ENCODE assay signal across 8 cellular contexts in genomic region chr16:22206013-22206846, GRCh38. TPM values are rescaled to one million over a fixed set of nuclear protein-coding genes. Genes with fewer than 3 reads are reported as not detected.
DNase-seq lines count a peak whose midpoint lies in the region; ATAC-seq and TF ChIP-seq lines count a peak whose summit lies in the region.

Gene EEF2K, plus strand, starts transcription at chr16:22206278. Its CDS starts 19,452 bp downstream, at chr16:22225730.

- peak; percentile 85 to 99 (median 93) for TF ChIP-seq CTCF in Peyer's patch (IDR thresholded peaks at IDR 0.05)

- H3K27ac Mint-ChIP-seq in activated T-helper 1 cell treated with anti-CD3 and anti-CD28 coated beads, Interleukin-12 subunit alpha, Interleukin-12 subunit beta, Interleukin-2, Interleukin-4 antibody, amounts not matched to agents 30 ng/mL and 10 ng/mL and 1 ng/mL, durations not matched to agents 14 hours and 24 hours and 36 hours: peak within 1 kb of the TSS; percentile 91
- H3K27ac Mint-ChIP-seq in naive thymus-derived CD8-positive, alpha-beta T cell: peak within 1 kb of the TSS; percentile 65 to 95 (median 90)

- H3K4me3 Mint-ChIP-seq in activated T-helper 1 cell treated with anti-CD3 and anti-CD28 coated beads, Interleukin-12 subunit alpha, Interleukin-12 subunit beta, Interleukin-2, Interleukin-4 antibody, amounts not matched to agents 30 ng/mL and 10 ng/mL and 1 ng/mL, durations not matched to agents 14 hours and 24 hours and 36 hours: peak within 1 kb of the TSS; percentile 91
- H3K4me3 Mint-ChIP-seq in naive thymus-derived CD8-positive, alpha-beta T cell: peak within 1 kb of the TSS; percentile 90 to 99 (median 94)

- no peaks in the 10 kb centered on the region for H3K27me3 ChIP-seq in Peyer's patch

- peak within 1 kb of the TSS; percentile 81 to 97 (median 86) for H3K4me3 ChIP-seq in Peyer's patch

- peak in 1 of 2 donors; percentile 40 for TF ChIP-seq POLR2A in Peyer's patch (IDR thresholded peaks at IDR 0.05)

- in situ Hi-C loops in KBM-7 (cut with MboI; ENCODE audit: low pct_unique_long_range_greater_than_20kb, low sequenced_read_pairs): no loop called here

- peak; percentile 74 for DNase-seq in DMS79 treated with DMSO at 0.1 percent for 48 hours (lab: John Stamatoyannopoulos, UW)
- peak; percentile 95 for DNase-seq in KBM-7
- peak; percentile 86 to 95 (median 95) for DNase-seq in Peyer's patch
- DNase-seq in activated T-helper 1 cell treated with anti-CD3 and anti-CD28 coated beads, Interleukin-12 subunit alpha, Interleukin-12 subunit beta, Interleukin-2, Interleukin-4 antibody, amounts not matched to agents 30 ng/mL and 10 ng/mL and 1 ng/mL, durations not matched to agents 14 hours and 24 hours and 36 hours (ENCODE audit: low spot score): peak; percentile 77
- peak; percentile 95 for DNase-seq in fibroblast of gingiva (ENCODE audit: low read depth)
- DNase-seq in naive thymus-derived CD8-positive, alpha-beta T cell: peak; percentile 58 to 86 (median 70)
- DNase-seq in stimulated activated naive CD4-positive, alpha-beta T cell treated with Interleukin-2 at 50 U/mL for 16 hours (lab: John Stamatoyannopoulos, UW): peak; percentile 87

- intact Hi-C loops in activated T-helper 1 cell treated with anti-CD3 and anti-CD28 coated beads, Interleukin-12 subunit alpha, Interleukin-12 subunit beta, Interleukin-2, Interleukin-4 antibody, amounts not matched to agents 30 ng/mL and 10 ng/mL and 1 ng/mL, durations not matched to agents 14 hours and 24 hours and 36 hours (cut with micrococcal nuclease): loop anchor here (1.0 to 2.0 kb wide), 6 partner anchors 11 to 169 kb away; partner anchors contain the start of genes CDR2 and POLR3E

- no peaks in the 10 kb centered on the region for H3K27me3 Mint-ChIP-seq in activated T-helper 1 cell treated with anti-CD3 and anti-CD28 coated beads, Interleukin-12 subunit alpha, Interleukin-12 subunit beta, Interleukin-2, Interleukin-4 antibody, amounts not matched to agents 30 ng/mL and 10 ng/mL and 1 ng/mL, durations not matched to agents 14 hours and 24 hours and 36 hours (ENCODE audit: insufficient read depth)
- no peaks in the 10 kb centered on the region for H3K27me3 Mint-ChIP-seq in naive thymus-derived CD8-positive, alpha-beta T cell

- H3K9me3 Mint-ChIP-seq in activated T-helper 1 cell treated with anti-CD3 and anti-CD28 coated beads, Interleukin-12 subunit alpha, Interleukin-12 subunit beta, Interleukin-2, Interleukin-4 antibody, amounts not matched to agents 30 ng/mL and 10 ng/mL and 1 ng/mL, durations not matched to agents 14 hours and 24 hours and 36 hours: no peaks in the 10 kb centered on the region
- no peaks in the 10 kb centered on the region for H3K9me3 Mint-ChIP-seq in naive thymus-derived CD8-positive, alpha-beta T cell

- H3K36me3 Mint-ChIP-seq in activated T-helper 1 cell treated with anti-CD3 and anti-CD28 coated beads, Interleukin-12 subunit alpha, Interleukin-12 subunit beta, Interleukin-2, Interleukin-4 antibody, amounts not matched to agents 30 ng/mL and 10 ng/mL and 1 ng/mL, durations not matched to agents 14 hours and 24 hours and 36 hours (ENCODE audit: low read depth): peaks cover 16% of the 10 kb centered on the region
- no peaks in the 10 kb centered on the region for H3K36me3 Mint-ChIP-seq in naive thymus-derived CD8-positive, alpha-beta T cell

- POLR2A ChIA-PET in naive thymus-derived CD8-positive, alpha-beta T cell (lab: Charles Lee): interaction anchor here (1.0 to 8.7 kb wide), 7 partner anchors 10 to 199 kb away, joined by 3 to 162 read pairs (median 5); partner anchors contain the start of genes MOSMO and POLR3E

- peaks cover 27% of the 10 kb centered on the region for H3K4me1 Mint-ChIP-seq in activated T-helper 1 cell treated with anti-CD3 and anti-CD28 coated beads, Interleukin-12 subunit alpha, Interleukin-12 subunit beta, Interleukin-2, Interleukin-4 antibody, amounts not matched to agents 30 ng/mL and 10 ng/mL and 1 ng/mL, durations not matched to agents 14 hours and 24 hours and 36 hours (ENCODE audit: low read depth)
- peaks cover 7 to 50% (median 37%) of the 10 kb centered on the region in 4 donors for H3K4me1 Mint-ChIP-seq in naive thymus-derived CD8-positive, alpha-beta T cell

- peak within 1 kb of the TSS; percentile 72 to 93 (median 83) for H3K27ac ChIP-seq in Peyer's patch

- peak; percentile 71 for ATAC-seq in GM21717 (IDR thresholded peaks at IDR 0.05; ENCODE audit: unreplicated experiment)
- ATAC-seq in naive thymus-derived CD8-positive, alpha-beta T cell: peak; percentile 86 to 91

- H3K36me3 ChIP-seq in Peyer's patch: no peaks in the 10 kb centered on the region

- no peaks in the 10 kb centered on the region for H3K9me3 ChIP-seq in Peyer's patch

- peaks cover 0 to 27% (median 5%) of the 10 kb centered on the region in 4 donors for H3K4me1 ChIP-seq in Peyer's patch

RNA-seq across cellular contexts. Expression of gene EEF2K, which starts in this region (rescaled TPM):
- total RNA-seq in Peyer's patch: 10 to 100 TPM; 26.9 to 46.4 (median 36.1) TPM
- 28.3 and 30.5 TPM in 2 replicates for total RNA-seq in activated T-helper 1 cell treated with anti-CD3 and anti-CD28 coated beads, Interleukin-12 subunit alpha, Interleukin-12 subunit beta, Interleukin-2, Interleukin-4 antibody, amounts not matched to agents 30 ng/mL and 10 ng/mL and 1 ng/mL, durations not matched to agents 14 hours and 24 hours and 36 hours
- 10 to 100 TPM; 24.3 to 25.3 TPM for total RNA-seq in naive thymus-derived CD8-positive, alpha-beta T cell
- polyA plus RNA-seq in naive thymus-derived CD8-positive, alpha-beta T cell: 1 to 10 TPM; 2.0 to 3.2 (median 3.1) TPM

Comparison
In these comparisons a context has a peak if more than half of its experiments do, and no peak if none do; other contexts are left out.
1. Peak in every context shown above with its lines: DNase-seq, ATAC-seq, H3K4me3 ChIP-seq and H3K27ac ChIP-seq.